19 cellular contexts compared by ENCODE assay signal in the genomic region with DNA sequence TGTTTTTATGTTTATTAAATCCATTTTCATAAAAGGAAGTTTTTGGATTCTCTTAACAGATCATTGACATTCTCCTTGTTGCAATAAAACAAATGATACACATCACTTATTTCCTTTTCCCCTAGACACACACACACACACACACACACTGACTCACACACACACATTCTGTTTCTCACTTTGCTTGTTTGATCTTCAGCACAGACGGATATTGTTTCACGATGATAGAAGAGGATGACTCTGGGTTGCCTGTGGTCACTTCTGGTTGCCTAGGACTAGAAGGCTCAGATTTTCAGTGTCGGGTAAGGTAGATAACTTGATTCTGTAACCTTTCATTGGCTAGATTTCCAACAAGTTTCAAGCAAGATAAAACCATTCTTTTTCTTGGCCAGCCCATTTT.
"Had no signal": no experiment of that assay in that cellular context is flagged by ENCODE, and none has a peak within 500 bp of the region (broad histone marks: within the 10 kb centered on the region; RNA-seq: fewer than 3 reads in every experiment).

No MANE protein-coding gene starts in this region.

- H3K9me3 ChIP-seq: gastrocnemius medialis, testis, uterus had no signal

- H3K4me3 ChIP-seq: gastrocnemius medialis, skin epidermis, testis, uterus had no signal

- DNase-seq: activated CD4-positive, alpha-beta memory T cell treated with anti-CD3 and anti-CD28 coated beads for 36 hours; activated CD4-positive, alpha-beta T cell treated with anti-CD3 and anti-CD28 coated beads, Interleukin-2, amount 10 ng/mL, durations not matched to agents 24 days and 14 days; activated T-cell treated with anti-CD3 and anti-CD28 coated beads, Interleukin-2, amount 50 U/mL, for 48 hours; anterior cingulate cortex; endodermal cell; gastrocnemius medialis; glutamatergic neuron; left ventricle myocardium superior; mammary epithelial cell; retina; stimulated activated CD4-positive, alpha-beta T cell treated with anti-CD3 and anti-CD28 coated beads, Interleukin-12 subunit alpha, Interleukin-12 subunit beta, amount 100 ng/mL, for 4 hours; stimulated activated CD4-positive, alpha-beta T cell treated with anti-CD3 and anti-CD28 coated beads, Interleukin-4, amount 100 ng/mL, for 1 hour; stimulated activated naive CD8-positive, alpha-beta T cell treated with anti-CD3 and anti-CD28 coated beads, Interleukin-15, Interleukin-2, amounts not matched to agents 100 U/mL and 50 U/mL, for 24 hours; T-helper 17 cell; testis; trophoblast cell; uterus had no signal

- H3K4me1 ChIP-seq: testis, uterus had no signal

- H3K27ac ChIP-seq: gastrocnemius medialis, skin epidermis, testis, uterus had no signal

- H3K27me3 ChIP-seq: gastrocnemius medialis, testis, uterus had no signal

- ATAC-seq: gastrocnemius medialis; left ventricle myocardium superior; sciatic nerve; stimulated activated naive CD8-positive, alpha-beta T cell treated with anti-CD3 and anti-CD28 coated beads, Interleukin-15, Interleukin-2, amounts not matched to agents 100 U/mL and 50 U/mL, for 24 hours; T-helper 17 cell had no signal

- H3K36me3 ChIP-seq: gastrocnemius medialis, uterus had no signal
